1 cellular context compared by ENCODE assay signal in the genomic region with DNA sequence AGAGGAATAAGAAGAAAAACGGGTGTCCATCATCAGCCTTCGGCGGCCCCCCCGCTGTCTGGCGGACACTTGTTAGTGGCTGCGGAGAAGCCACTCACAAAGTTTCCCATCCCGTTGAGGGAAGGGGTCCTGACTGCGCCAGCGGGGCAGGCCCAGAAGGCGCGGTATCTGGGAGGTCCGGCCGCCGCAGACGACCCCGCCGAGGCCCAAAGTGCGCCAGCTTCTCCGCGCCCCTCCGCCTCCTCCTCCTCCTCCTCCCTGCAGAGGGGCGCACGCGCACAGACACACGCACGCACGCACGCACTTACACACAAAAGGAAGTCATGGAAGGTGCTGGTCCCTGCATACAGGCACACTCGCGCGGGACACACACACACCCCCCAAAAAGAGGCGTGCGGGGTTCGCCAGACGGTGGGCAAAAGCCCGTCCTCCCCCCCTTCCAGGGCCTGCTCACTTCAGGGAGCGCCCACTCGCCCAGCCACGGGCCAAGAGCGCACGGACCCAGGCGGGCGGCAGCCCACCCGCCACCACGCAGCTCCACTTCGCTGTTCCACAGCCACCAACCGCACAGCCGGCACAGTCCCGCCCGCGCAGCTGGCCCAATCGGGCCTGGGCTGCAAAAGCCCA.
TF ChIP-seq lines count a peak whose summit lies in the region.

No MANE protein-coding gene starts in this region.

TF ChIP-seq in HepG2, 621 proteins besides CTCF, POLR2A, EP300 and RAD21 (continued from another document and continues in another):
- TF ChIP-seq CENPT (CRISPR knock-in tag; IDR thresholded peaks at IDR 0.05; ENCODE audit: low read depth) (no peak), MIER3 (CRISPR knock-in tag; IDR thresholded peaks at IDR 0.05; ENCODE audit: borderline replicate concordance) (no peak), ZSCAN12 (CRISPR knock-in tag; IDR thresholded peaks at IDR 0.05) (0 out of 2 replicates have a peak, but pooled peaks have one; percentile 37), KAT7 (CRISPR knock-in tag; IDR thresholded peaks at IDR 0.05; ENCODE audit: borderline replicate concordance) (peak; percentile 78; the same call in 1 of the 2 replicates), ARNT2 (CRISPR knock-in tag; IDR thresholded peaks at IDR 0.05; ENCODE audit: low read depth) (peak; percentile 86; the same call in 1 of the 2 replicates), JUNB (CRISPR knock-in tag; IDR thresholded peaks at IDR 0.05; ENCODE audit: borderline replicate concordance) (no peak), TAF1 (CRISPR knock-in tag; IDR thresholded peaks at IDR 0.05) (peak; percentile 61), ZNF567 (CRISPR knock-in tag; IDR thresholded peaks at IDR 0.05; ENCODE audit: borderline replicate concordance) (peak; percentile 61; the same call in 1 of the 2 replicates), ZNF607 (CRISPR knock-in tag; IDR thresholded peaks at IDR 0.05; ENCODE audit: borderline replicate concordance) (peak; percentile 49; the same call in 1 of the 2 replicates), ZNF841 (CRISPR knock-in tag; IDR thresholded peaks at IDR 0.05; ENCODE audit: borderline replicate concordance) (no peak), XRCC5 (optimal IDR thresholded peaks at IDR 0.05; ENCODE audit: low read length) (peak; percentile 22), SAFB2 (CRISPR knock-in tag; IDR thresholded peaks at IDR 0.05; ENCODE audit: borderline replicate concordance, low read depth) (peak; percentile 76; the same call in 1 of the 2 replicates), ZNF709 (CRISPR knock-in tag; IDR thresholded peaks at IDR 0.05) (peak; percentile 51; the same call in 1 of the 2 replicates), ZNF160 (CRISPR knock-in tag; IDR thresholded peaks at IDR 0.05) (0 out of 2 replicates have a peak, but pooled peaks have one; percentile 33), ZNF768 (CRISPR knock-in tag; IDR thresholded peaks at IDR 0.05) (peak; percentile 40; the same call in 1 of the 2 replicates), MEF2D (CRISPR knock-in tag; IDR thresholded peaks at IDR 0.05) (0 out of 2 replicates have a peak, but pooled peaks have one; percentile 33), NFE2 (CRISPR knock-in tag; IDR thresholded peaks at IDR 0.05) (no peak), ZNF598 (CRISPR knock-in tag; IDR thresholded peaks at IDR 0.05; ENCODE audit: borderline replicate concordance) (peak; percentile 56; the same call in 1 of the 2 replicates), SALL1 (CRISPR knock-in tag; IDR thresholded peaks at IDR 0.05) (peak; percentile 86), ZNF264 (CRISPR knock-in tag; IDR thresholded peaks at IDR 0.05) (no peak), NRL (CRISPR knock-in tag; IDR thresholded peaks at IDR 0.05; ENCODE audit: borderline replicate concordance) (peak; percentile 91), ZBTB8A (CRISPR knock-in tag; IDR thresholded peaks at IDR 0.05; ENCODE audit: borderline replicate concordance, low read depth) (peak; percentile 69; the same call in 1 of the 2 replicates), ASH2L (IDR thresholded peaks at IDR 0.05; ENCODE audit: insufficient read length, low read depth, low read length) (peak; percentile 92), KDM2A (CRISPR knock-in tag; IDR thresholded peaks at IDR 0.05; ENCODE audit: borderline replicate concordance, low read depth) (peak; percentile 69; the same call in 1 of the 2 replicates), SALL2 (CRISPR knock-in tag; IDR thresholded peaks at IDR 0.05) (peak; percentile 87), CREB1 (IDR thresholded peaks at IDR 0.05) (no peak), CREB1 (CRISPR knock-in tag; IDR thresholded peaks at IDR 0.05) (no peak), ZNF563 (CRISPR knock-in tag; IDR thresholded peaks at IDR 0.05) (0 out of 2 replicates have a peak, but pooled peaks have one; percentile 33), FOXP1 (IDR thresholded peaks at IDR 0.05) (no peak), FOXP1 (CRISPR knock-in tag; IDR thresholded peaks at IDR 0.05) (0 out of 2 replicates have a peak, but pooled peaks have one; percentile 9), HNRNPH1 (optimal IDR thresholded peaks at IDR 0.05; ENCODE audit: low read depth, low read length) (no peak), SIN3B (IDR thresholded peaks at IDR 0.05; ENCODE audit: low read length) (no peak), AGO2 (optimal IDR thresholded peaks at IDR 0.05; ENCODE audit: low read depth, low read length) (peak; percentile 73), ZFP90 (CRISPR knock-in tag; IDR thresholded peaks at IDR 0.05; ENCODE audit: borderline replicate concordance) (peak; percentile 31; the same call in 1 of the 2 replicates), AGO1 (IDR thresholded peaks at IDR 0.05; ENCODE audit: low read depth, low read length, poor library complexity, severe bottlenecking) (peak; percentile 32), ZNF782 (CRISPR knock-in tag; IDR thresholded peaks at IDR 0.05; ENCODE audit: borderline replicate concordance) (no peak), ZMYM4 (CRISPR knock-in tag; IDR thresholded peaks at IDR 0.05) (peak; percentile 84)
- TF ChIP-seq, protein P1, sequence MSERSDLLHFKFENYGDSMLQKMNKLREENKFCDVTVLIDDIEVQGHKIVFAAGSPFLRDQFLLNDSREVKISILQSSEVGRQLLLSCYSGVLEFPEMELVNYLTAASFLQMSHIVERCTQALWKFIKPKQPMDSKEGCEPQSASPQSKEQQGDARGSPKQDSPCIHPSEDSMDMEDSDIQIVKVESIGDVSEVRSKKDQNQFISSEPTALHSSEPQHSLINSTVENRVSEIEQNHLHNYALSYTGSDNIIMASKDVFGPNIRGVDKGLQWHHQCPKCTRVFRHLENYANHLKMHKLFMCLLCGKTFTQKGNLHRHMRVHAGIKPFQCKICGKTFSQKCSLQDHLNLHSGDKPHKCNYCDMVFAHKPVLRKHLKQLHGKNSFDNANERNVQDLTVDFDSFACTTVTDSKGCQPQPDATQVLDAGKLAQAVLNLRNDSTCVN (CRISPR knock-in tag; IDR thresholded peaks at IDR 0.05; ENCODE audit: borderline replicate concordance), result peak; percentile 57; the same call in 1 of the 2 replicates
- TF ChIP-seq, protein P2, sequence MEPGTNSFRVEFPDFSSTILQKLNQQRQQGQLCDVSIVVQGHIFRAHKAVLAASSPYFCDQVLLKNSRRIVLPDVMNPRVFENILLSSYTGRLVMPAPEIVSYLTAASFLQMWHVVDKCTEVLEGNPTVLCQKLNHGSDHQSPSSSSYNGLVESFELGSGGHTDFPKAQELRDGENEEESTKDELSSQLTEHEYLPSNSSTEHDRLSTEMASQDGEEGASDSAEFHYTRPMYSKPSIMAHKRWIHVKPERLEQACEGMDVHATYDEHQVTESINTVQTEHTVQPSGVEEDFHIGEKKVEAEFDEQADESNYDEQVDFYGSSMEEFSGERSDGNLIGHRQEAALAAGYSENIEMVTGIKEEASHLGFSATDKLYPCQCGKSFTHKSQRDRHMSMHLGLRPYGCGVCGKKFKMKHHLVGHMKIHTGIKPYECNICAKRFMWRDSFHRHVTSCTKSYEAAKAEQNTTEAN (CRISPR knock-in tag; conservative IDR thresholded peaks at IDR 0.05), result peak; percentile 77
- TF ChIP-seq, protein P3, sequence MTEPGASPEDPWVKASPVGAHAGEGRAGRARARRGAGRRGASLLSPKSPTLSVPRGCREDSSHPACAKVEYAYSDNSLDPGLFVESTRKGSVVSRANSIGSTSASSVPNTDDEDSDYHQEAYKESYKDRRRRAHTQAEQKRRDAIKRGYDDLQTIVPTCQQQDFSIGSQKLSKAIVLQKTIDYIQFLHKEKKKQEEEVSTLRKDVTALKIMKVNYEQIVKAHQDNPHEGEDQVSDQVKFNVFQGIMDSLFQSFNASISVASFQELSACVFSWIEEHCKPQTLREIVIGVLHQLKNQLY (CRISPR knock-in tag; IDR thresholded peaks at IDR 0.05), result no peak
- TF ChIP-seq, protein P4, sequence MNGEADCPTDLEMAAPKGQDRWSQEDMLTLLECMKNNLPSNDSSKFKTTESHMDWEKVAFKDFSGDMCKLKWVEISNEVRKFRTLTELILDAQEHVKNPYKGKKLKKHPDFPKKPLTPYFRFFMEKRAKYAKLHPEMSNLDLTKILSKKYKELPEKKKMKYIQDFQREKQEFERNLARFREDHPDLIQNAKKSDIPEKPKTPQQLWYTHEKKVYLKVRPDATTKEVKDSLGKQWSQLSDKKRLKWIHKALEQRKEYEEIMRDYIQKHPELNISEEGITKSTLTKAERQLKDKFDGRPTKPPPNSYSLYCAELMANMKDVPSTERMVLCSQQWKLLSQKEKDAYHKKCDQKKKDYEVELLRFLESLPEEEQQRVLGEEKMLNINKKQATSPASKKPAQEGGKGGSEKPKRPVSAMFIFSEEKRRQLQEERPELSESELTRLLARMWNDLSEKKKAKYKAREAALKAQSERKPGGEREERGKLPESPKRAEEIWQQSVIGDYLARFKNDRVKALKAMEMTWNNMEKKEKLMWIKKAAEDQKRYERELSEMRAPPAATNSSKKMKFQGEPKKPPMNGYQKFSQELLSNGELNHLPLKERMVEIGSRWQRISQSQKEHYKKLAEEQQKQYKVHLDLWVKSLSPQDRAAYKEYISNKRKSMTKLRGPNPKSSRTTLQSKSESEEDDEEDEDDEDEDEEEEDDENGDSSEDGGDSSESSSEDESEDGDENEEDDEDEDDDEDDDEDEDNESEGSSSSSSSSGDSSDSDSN (CRISPR knock-in tag; IDR thresholded peaks at IDR 0.05), result peak; percentile 73
- TF ChIP-seq, protein P5, sequence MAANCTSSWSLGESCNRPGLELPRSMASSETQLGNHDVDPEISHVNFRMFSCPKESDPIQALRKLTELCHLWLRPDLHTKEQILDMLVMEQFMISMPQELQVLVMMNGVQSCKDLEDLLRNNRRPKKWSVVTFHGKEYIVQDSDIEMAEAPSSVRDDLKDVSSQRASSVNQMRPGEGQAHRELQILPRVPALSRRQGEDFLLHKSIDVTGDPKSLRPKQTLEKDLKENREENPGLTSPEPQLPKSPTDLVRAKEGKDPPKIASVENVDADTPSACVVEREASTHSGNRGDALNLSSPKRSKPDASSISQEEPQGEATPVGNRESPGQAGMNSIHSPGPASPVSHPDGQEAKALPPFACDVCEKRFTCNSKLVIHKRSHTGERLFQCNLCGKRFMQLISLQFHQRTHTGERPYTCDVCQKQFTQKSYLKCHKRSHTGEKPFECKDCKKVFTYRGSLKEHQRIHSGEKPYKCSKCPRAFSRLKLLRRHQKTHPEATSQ (CRISPR knock-in tag; IDR thresholded peaks at IDR 0.05; ENCODE audit: borderline replicate concordance), result 0 out of 2 replicates have a peak, but pooled peaks have one; percentile 28
- TF ChIP-seq, protein P6, sequence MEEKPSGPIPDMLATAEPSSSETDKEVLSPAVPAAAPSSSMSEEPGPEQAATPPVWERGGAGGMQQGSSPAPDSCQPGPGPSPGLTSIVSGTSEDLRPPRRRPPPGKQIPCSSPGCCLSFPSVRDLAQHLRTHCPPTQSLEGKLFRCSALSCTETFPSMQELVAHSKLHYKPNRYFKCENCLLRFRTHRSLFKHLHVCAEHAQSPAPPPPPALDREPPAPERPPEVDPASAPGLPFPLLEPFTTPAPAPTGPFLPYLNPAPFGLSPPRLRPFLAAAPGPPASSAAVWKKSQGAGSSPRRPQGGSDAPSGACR (CRISPR knock-in tag; IDR thresholded peaks at IDR 0.05), result peak; percentile 76; the same call in 1 of the 2 replicates
- TF ChIP-seq, protein P7, sequence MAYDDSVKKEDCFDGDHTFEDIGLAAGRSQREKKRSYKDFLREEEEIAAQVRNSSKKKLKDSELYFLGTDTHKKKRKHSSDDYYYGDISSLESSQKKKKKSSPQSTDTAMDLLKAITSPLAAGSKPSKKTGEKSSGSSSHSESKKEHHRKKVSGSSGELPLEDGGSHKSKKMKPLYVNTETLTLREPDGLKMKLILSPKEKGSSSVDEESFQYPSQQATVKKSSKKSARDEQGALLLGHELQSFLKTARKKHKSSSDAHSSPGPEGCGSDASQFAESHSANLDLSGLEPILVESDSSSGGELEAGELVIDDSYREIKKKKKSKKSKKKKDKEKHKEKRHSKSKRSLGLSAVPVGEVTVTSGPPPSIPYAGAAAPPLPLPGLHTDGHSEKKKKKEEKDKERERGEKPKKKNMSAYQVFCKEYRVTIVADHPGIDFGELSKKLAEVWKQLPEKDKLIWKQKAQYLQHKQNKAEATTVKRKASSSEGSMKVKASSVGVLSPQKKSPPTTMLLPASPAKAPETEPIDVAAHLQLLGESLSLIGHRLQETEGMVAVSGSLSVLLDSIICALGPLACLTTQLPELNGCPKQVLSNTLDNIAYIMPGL (CRISPR knock-in tag; IDR thresholded peaks at IDR 0.05; ENCODE audit: borderline replicate concordance in 1 of 2, low read depth in 1 of 2), result peak; percentile 50 to 69; a peak in 2 of 4 replicates
- TF ChIP-seq, protein P8, sequence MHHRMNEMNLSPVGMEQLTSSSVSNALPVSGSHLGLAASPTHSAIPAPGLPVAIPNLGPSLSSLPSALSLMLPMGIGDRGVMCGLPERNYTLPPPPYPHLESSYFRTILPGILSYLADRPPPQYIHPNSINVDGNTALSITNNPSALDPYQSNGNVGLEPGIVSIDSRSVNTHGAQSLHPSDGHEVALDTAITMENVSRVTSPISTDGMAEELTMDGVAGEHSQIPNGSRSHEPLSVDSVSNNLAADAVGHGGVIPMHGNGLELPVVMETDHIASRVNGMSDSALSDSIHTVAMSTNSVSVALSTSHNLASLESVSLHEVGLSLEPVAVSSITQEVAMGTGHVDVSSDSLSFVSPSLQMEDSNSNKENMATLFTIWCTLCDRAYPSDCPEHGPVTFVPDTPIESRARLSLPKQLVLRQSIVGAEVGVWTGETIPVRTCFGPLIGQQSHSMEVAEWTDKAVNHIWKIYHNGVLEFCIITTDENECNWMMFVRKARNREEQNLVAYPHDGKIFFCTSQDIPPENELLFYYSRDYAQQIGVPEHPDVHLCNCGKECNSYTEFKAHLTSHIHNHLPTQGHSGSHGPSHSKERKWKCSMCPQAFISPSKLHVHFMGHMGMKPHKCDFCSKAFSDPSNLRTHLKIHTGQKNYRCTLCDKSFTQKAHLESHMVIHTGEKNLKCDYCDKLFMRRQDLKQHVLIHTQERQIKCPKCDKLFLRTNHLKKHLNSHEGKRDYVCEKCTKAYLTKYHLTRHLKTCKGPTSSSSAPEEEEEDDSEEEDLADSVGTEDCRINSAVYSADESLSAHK (CRISPR knock-in tag; IDR thresholded peaks at IDR 0.05; ENCODE audit: borderline replicate concordance), result no peak
- TF ChIP-seq, protein P9, sequence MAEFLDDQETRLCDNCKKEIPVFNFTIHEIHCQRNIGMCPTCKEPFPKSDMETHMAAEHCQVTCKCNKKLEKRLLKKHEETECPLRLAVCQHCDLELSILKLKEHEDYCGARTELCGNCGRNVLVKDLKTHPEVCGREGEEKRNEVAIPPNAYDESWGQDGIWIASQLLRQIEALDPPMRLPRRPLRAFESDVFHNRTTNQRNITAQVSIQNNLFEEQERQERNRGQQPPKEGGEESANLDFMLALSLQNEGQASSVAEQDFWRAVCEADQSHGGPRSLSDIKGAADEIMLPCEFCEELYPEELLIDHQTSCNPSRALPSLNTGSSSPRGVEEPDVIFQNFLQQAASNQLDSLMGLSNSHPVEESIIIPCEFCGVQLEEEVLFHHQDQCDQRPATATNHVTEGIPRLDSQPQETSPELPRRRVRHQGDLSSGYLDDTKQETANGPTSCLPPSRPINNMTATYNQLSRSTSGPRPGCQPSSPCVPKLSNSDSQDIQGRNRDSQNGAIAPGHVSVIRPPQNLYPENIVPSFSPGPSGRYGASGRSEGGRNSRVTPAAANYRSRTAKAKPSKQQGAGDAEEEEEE (CRISPR knock-in tag; IDR thresholded peaks at IDR 0.05; ENCODE audit: borderline replicate concordance), result no peak
- TF ChIP-seq, protein P10, sequence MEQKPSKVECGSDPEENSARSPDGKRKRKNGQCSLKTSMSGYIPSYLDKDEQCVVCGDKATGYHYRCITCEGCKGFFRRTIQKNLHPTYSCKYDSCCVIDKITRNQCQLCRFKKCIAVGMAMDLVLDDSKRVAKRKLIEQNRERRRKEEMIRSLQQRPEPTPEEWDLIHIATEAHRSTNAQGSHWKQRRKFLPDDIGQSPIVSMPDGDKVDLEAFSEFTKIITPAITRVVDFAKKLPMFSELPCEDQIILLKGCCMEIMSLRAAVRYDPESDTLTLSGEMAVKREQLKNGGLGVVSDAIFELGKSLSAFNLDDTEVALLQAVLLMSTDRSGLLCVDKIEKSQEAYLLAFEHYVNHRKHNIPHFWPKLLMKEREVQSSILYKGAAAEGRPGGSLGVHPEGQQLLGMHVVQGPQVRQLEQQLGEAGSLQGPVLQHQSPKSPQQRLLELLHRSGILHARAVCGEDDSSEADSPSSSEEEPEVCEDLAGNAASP (CRISPR knock-in tag; IDR thresholded peaks at IDR 0.05; ENCODE audit: borderline replicate concordance), result no peak
